1 cellular context compared by ENCODE assay signal in the genomic region with DNA sequence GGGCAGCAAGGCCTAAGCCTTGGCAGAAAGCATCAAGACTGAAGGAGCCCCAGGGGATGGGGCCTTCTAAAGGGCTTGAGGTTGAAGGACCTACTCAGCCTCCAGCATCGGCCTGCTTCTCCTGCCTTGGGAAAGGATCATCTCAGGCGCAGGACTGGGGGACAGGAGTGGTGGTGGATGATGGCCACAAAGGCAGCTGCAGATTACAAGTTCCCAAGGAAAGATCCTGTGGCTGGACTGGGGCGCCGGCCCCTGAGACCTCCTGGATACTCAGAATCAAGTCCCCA.
TF ChIP-seq lines count a peak whose summit lies in the region.

No MANE protein-coding gene starts in this region.

TF ChIP-seq in HepG2, 621 proteins besides CTCF, POLR2A, EP300 and RAD21:
- TF ChIP-seq TAF1 (CRISPR knock-in tag; IDR thresholded peaks at IDR 0.05): no peak
- no peak for TF ChIP-seq LBX2 (CRISPR knock-in tag; IDR thresholded peaks at IDR 0.05; ENCODE audit: borderline replicate concordance)
